Comparison of ENCODE assay signal across 12 cellular contexts in genomic region chr18:59502222-59502898, GRCh38.
DNase-seq lines count a peak whose midpoint lies in the region; ATAC-seq and TF ChIP-seq lines count a peak whose summit lies in the region.
"Had no signal": no experiment of that assay in that cellular context is flagged by ENCODE, and none has a peak within 500 bp of the region (broad histone marks: within the 10 kb centered on the region; RNA-seq: fewer than 3 reads in every experiment).

No MANE protein-coding gene starts in this region.

- TF ChIP-seq POLR2A in ovary (IDR thresholded peaks at IDR 0.05) = no peak

- CTCF ChIA-PET in Caco-2 (lab: Charles Lee) = no interaction called here

- H3K4me1 Mint-ChIP-seq in Caco-2 (ENCODE audit: low read depth, unreplicated experiment) = no peaks in the 10 kb centered on the region
- H3K4me1 Mint-ChIP-seq: activated CD8-positive, alpha-beta memory T cell treated with anti-CD3 and anti-CD28 coated beads, Interleukin-2, amount 10 ng/mL, durations not matched to agents 7 days and 5 days had no signal

- H3K9me3 ChIP-seq in Caco-2 (no peaks in the 10 kb centered on the region), SJSA1 (replicated peaks) (no peaks in the 10 kb centered on the region), ovary (no peaks in the 10 kb centered on the region)
- H3K9me3 ChIP-seq: tibial nerve had no signal

- H3K4me3 Mint-ChIP-seq in Caco-2 (ENCODE audit: unreplicated experiment) = no peak overlapping the region
- H3K4me3 Mint-ChIP-seq: activated CD8-positive, alpha-beta memory T cell treated with anti-CD3 and anti-CD28 coated beads, Interleukin-2, amount 10 ng/mL, durations not matched to agents 7 days and 5 days had no signal

- no TSS peak for BruUV-seq in Caco-2 (replicated peaks; lab: Mats Ljungman, UMichigan)

- no peak for TF ChIP-seq EP300 in ovary (IDR thresholded peaks at IDR 0.05)

- H3K27ac ChIP-seq in SJSA1 (peak overlapping the region; percentile 17), ovary (peak overlapping the region; percentile 11 to 16)
- H3K27ac ChIP-seq: tibial nerve had no signal

- H3K4me1 ChIP-seq in Caco-2 (no peaks in the 10 kb centered on the region), SJSA1 (replicated peaks) (peaks cover 26% of the 10 kb centered on the region), ovary (ENCODE audit: insufficient read depth) (peaks cover 28% of the 10 kb centered on the region)

- H3K36me3 ChIP-seq in Caco-2 (ENCODE audit: control insufficient read depth, insufficient read depth, low read length) = no peaks in the 10 kb centered on the region
- no peaks in the 10 kb centered on the region for H3K36me3 ChIP-seq in SJSA1
- no peaks in the 10 kb centered on the region for H3K36me3 ChIP-seq in ovary
- H3K36me3 ChIP-seq: tibial nerve had no signal

- ATAC-seq in GM21367 (IDR thresholded peaks at IDR 0.05; ENCODE audit: unreplicated experiment) = no peak
- no peak for ATAC-seq in GM19397 (IDR thresholded peaks at IDR 0.05; ENCODE audit: unreplicated experiment)
- no peak for ATAC-seq in GM21737 (IDR thresholded peaks at IDR 0.05; ENCODE audit: unreplicated experiment)
- ATAC-seq: activated CD8-positive, alpha-beta memory T cell treated with anti-CD3 and anti-CD28 coated beads, Interleukin-2, amount 10 ng/mL, durations not matched to agents 7 days and 5 days had no signal

- DNase-seq in Caco-2 (peak; percentile 28 to 29), SJSA1 (ENCODE audit: low read depth in 1 of 2, low spot score in 2 of 2) (peak; percentile 72 to 90), fibroblast of villous mesenchyme (ENCODE audit: low read depth) (peak; percentile 85), ovary (peak in 1 of 5 donors; percentile 67), mesenteric fat pad (ENCODE audit: low spot score) (no peak)
- DNase-seq: activated CD8-positive, alpha-beta memory T cell treated with anti-CD3 and anti-CD28 coated beads, Interleukin-2, amount 10 ng/mL, durations not matched to agents 7 days and 5 days; DMS79 treated with DMSO at 0.1 percent for 48 hours had no signal

- intact Hi-C loops in Caco-2 (cut with micrococcal nuclease; ENCODE audit: unreplicated experiment) (no loop called here), ovary (cut with DNase I) (no loop called here)

- H3K36me3 Mint-ChIP-seq in Caco-2 (ENCODE audit: insufficient read depth, unreplicated experiment) = no peaks in the 10 kb centered on the region
- H3K36me3 Mint-ChIP-seq: activated CD8-positive, alpha-beta memory T cell treated with anti-CD3 and anti-CD28 coated beads, Interleukin-2, amount 10 ng/mL, durations not matched to agents 7 days and 5 days had no signal

- no peak overlapping the region for H3K27ac Mint-ChIP-seq in Caco-2 (ENCODE audit: unreplicated experiment)
- H3K27ac Mint-ChIP-seq: activated CD8-positive, alpha-beta memory T cell treated with anti-CD3 and anti-CD28 coated beads, Interleukin-2, amount 10 ng/mL, durations not matched to agents 7 days and 5 days had no signal

- TF ChIP-seq CTCF in Caco-2 (IDR thresholded peaks at IDR 0.05; ENCODE audit: insufficient read depth in 1 of 2, low read depth in 1 of 2, low read length in 1 of 2, severe bottlenecking in 1 of 2, unreplicated experiment in 1 of 2) (no peak), fibroblast of villous mesenchyme (IDR thresholded peaks at IDR 0.05; ENCODE audit: insufficient read depth, low read depth, low read length) (no peak), ovary (IDR thresholded peaks at IDR 0.05) (no peak)

- WGBS in ovary, 3 donors = 6 to 19% (median 13%) methylated on average over 9 of the region's 9 CpGs

- H3K27me3 ChIP-seq in Caco-2 (replicated peaks; ENCODE audit: control insufficient read depth, insufficient read depth, low read length) = no peaks in the 10 kb centered on the region
- no peaks in the 10 kb centered on the region for H3K27me3 ChIP-seq in SJSA1 (replicated peaks)
- no peaks in the 10 kb centered on the region for H3K27me3 ChIP-seq in ovary
- H3K27me3 ChIP-seq: tibial nerve had no signal

- H3K27me3 Mint-ChIP-seq in Caco-2 (ENCODE audit: insufficient read depth, unreplicated experiment) = no peaks in the 10 kb centered on the region
- H3K27me3 Mint-ChIP-seq: activated CD8-positive, alpha-beta memory T cell treated with anti-CD3 and anti-CD28 coated beads, Interleukin-2, amount 10 ng/mL, durations not matched to agents 7 days and 5 days had no signal

- H3K9me3 Mint-ChIP-seq in Caco-2 (ENCODE audit: unreplicated experiment) = no peaks in the 10 kb centered on the region

- POLR2A ChIA-PET in Caco-2 (lab: Charles Lee) = no interaction called here

- H3K4me3 ChIP-seq in Caco-2 (ENCODE audit: low read depth, low read length) (no peak overlapping the region), SJSA1 (no peak overlapping the region), fibroblast of villous mesenchyme (ENCODE audit: low read depth, low read length) (no peak overlapping the region), ovary (no peak overlapping the region)
- H3K4me3 ChIP-seq: skin epidermis, tibial nerve had no signal
